8 cellular contexts compared by ENCODE assay signal in genomic region chr14:39426605-39427004, GRCh38. TPM values are rescaled to one million over a fixed set of nuclear protein-coding genes. Genes with fewer than 3 reads are reported as not detected.
DNase-seq lines count a peak whose midpoint lies in the region; ATAC-seq and TF ChIP-seq lines count a peak whose summit lies in the region.

No MANE protein-coding gene starts in this region.

- peak overlapping the region; percentile 28 to 35 for H3K27ac Mint-ChIP-seq in natural killer cell
- no peak overlapping the region for H3K27ac Mint-ChIP-seq in natural killer cell treated with Interleukin-12 subunit alpha and Interleukin-12 subunit beta and Interleukin-15 and Interleukin-18, amount 100 ng/mL, for 72 hours

- no peaks in the 10 kb centered on the region for H3K9me3 Mint-ChIP-seq in natural killer cell
- no peaks in the 10 kb centered on the region for H3K9me3 Mint-ChIP-seq in natural killer cell treated with Interleukin-12 subunit alpha and Interleukin-12 subunit beta and Interleukin-15 and Interleukin-18, amount 100 ng/mL, for 72 hours

- no peak for DNase-seq in natural killer cell
- DNase-seq in natural killer cell treated with Interleukin-12 subunit alpha and Interleukin-12 subunit beta and Interleukin-15 and Interleukin-18, amount 100 ng/mL, for 72 hours (ENCODE audit: low spot score) = no peak
- peak; percentile 39 for DNase-seq in NCI-H2196 (lab: John Stamatoyannopoulos, UW; ENCODE audit: unreplicated experiment)
- peak; percentile 45 for DNase-seq in cerebellar cortex (ENCODE audit: low spot score)
- peak; percentile 25 for DNase-seq in skeletal muscle cell (ENCODE audit: low read depth)
- no peak for DNase-seq in activated CD8-positive, alpha-beta memory T cell treated with anti-CD3 and anti-CD28 coated beads for 24 hours

- no peaks in the 10 kb centered on the region for H3K27me3 Mint-ChIP-seq in natural killer cell (ENCODE audit: low read depth in 2 of 2)
- no peaks in the 10 kb centered on the region for H3K27me3 Mint-ChIP-seq in natural killer cell treated with Interleukin-12 subunit alpha and Interleukin-12 subunit beta and Interleukin-15 and Interleukin-18, amount 100 ng/mL, for 72 hours

- no peak for ATAC-seq in natural killer cell
- ATAC-seq in natural killer cell treated with Interleukin-12 subunit alpha and Interleukin-12 subunit beta and Interleukin-15 and Interleukin-18, amount 100 ng/mL, for 72 hours = no peak
- no peak for ATAC-seq in HG03280 (IDR thresholded peaks at IDR 0.05; ENCODE audit: unreplicated experiment)
- no peak for ATAC-seq in GM21381 (IDR thresholded peaks at IDR 0.05; ENCODE audit: unreplicated experiment)

- H3K4me3 Mint-ChIP-seq in natural killer cell = peak overlapping the region; percentile 2
- H3K4me3 Mint-ChIP-seq in natural killer cell treated with Interleukin-12 subunit alpha and Interleukin-12 subunit beta and Interleukin-15 and Interleukin-18, amount 100 ng/mL, for 72 hours = no peak overlapping the region

- TF ChIP-seq CTCF in natural killer cell (IDR thresholded peaks at IDR 0.05) = no peak

- intact Hi-C loops in natural killer cell (cut with micrococcal nuclease) = no loop called here

- H3K36me3 Mint-ChIP-seq in natural killer cell = no peaks in the 10 kb centered on the region
- H3K36me3 Mint-ChIP-seq in natural killer cell treated with Interleukin-12 subunit alpha and Interleukin-12 subunit beta and Interleukin-15 and Interleukin-18, amount 100 ng/mL, for 72 hours = no peaks in the 10 kb centered on the region

- peaks cover 70% of the 10 kb centered on the region in 2 donors for H3K4me1 Mint-ChIP-seq in natural killer cell
- peaks cover 46 to 51% of the 10 kb centered on the region in 2 donors for H3K4me1 Mint-ChIP-seq in natural killer cell treated with Interleukin-12 subunit alpha and Interleukin-12 subunit beta and Interleukin-15 and Interleukin-18, amount 100 ng/mL, for 72 hours (ENCODE audit: low read depth in 2 of 2)

- H3K4me3 ChIP-seq in skeletal muscle cell (ENCODE audit: low read depth, low read length) = no peak overlapping the region

RNA-seq across cellular contexts. Expression of gene FBXO33, which starts 5.6 kb away (rescaled TPM):
- 10 to 100 TPM; 45.7 to 54.1 (median 50.2) TPM for total RNA-seq in natural killer cell
- total RNA-seq in natural killer cell treated with Interleukin-12 subunit alpha and Interleukin-12 subunit beta and Interleukin-15 and Interleukin-18, amount 100 ng/mL, for 72 hours = 10 to 100 TPM; 16.3 to 17.9 TPM

Comparison
In these comparisons a context has a peak if more than half of its experiments do, and no peak if none do; other contexts are left out.
1. H3K27ac Mint-ChIP-seq: peak in natural killer cell (2 of 2); none in natural killer cell treated with Interleukin-12 subunit alpha and Interleukin-12 subunit beta and Interleukin-15 and Interleukin-18, amount 100 ng/mL, for 72 hours (0 of 2).
2. DNase-seq: peak in NCI-H2196 (single experiment), cerebellar cortex (single experiment) and skeletal muscle cell (single experiment); none in natural killer cell (single experiment), natural killer cell treated with Interleukin-12 subunit alpha and Interleukin-12 subunit beta and Interleukin-15 and Interleukin-18, amount 100 ng/mL, for 72 hours (single experiment) and activated CD8-positive, alpha-beta memory T cell treated with anti-CD3 and anti-CD28 coated beads for 24 hours (single experiment).